In genomic region chr1:235068155-235069121, GRCh38 we compare ENCODE assay signal across 9 cellular contexts.
DNase-seq lines count a peak whose midpoint lies in the region; ATAC-seq and TF ChIP-seq lines count a peak whose summit lies in the region.
"Had no signal": no experiment of that assay in that cellular context is flagged by ENCODE, and none has a peak within 500 bp of the region (broad histone marks: within the 10 kb centered on the region; RNA-seq: fewer than 3 reads in every experiment).

No MANE protein-coding gene starts in this region.

- peaks cover 0 to 12% (median 0%) of the 10 kb centered on the region in 4 donors for H3K36me3 ChIP-seq in right lobe of liver
- no peaks in the 10 kb centered on the region for H3K36me3 ChIP-seq in transverse colon

- TF ChIP-seq POLR2A in right lobe of liver (IDR thresholded peaks at IDR 0.05) (peak; percentile 69), transverse colon (IDR thresholded peaks at IDR 0.05) (no peak)

- H3K27me3 ChIP-seq in right lobe of liver (no peaks in the 10 kb centered on the region), transverse colon (no peaks in the 10 kb centered on the region)

- 22% methylated on average over 19 of the region's 19 CpGs for WGBS in right lobe of liver (ENCODE audit: insufficient coverage, low coverage, low lambda C conversion rate, missing lambda C conversion rate)
- WGBS in transverse colon (ENCODE audit: low coverage in 1 of 2), 2 donors = 66 to 71% methylated on average over 9 to 19 of the region's 19 CpGs

- H3K27ac Mint-ChIP-seq in brain = peak overlapping the region in 4 of 5 experiments; percentile 29 to 92 (median 52)
- H3K27ac Mint-ChIP-seq: activated naive CD8-positive, alpha-beta T cell treated with anti-CD3 and anti-CD28 coated beads, Interleukin-2, amount 10 ng/mL, durations not matched to agents 7 days and 5 days had no signal

- H3K36me3 Mint-ChIP-seq in brain = no peaks in the 10 kb centered on the region

- intact Hi-C loops in right lobe of liver (cut with DNase I) = no loop called here
- intact Hi-C loops in transverse colon (cut with DNase I; ENCODE audit: low total_unique reads) = loop anchor here (1.0 to 10.0 kb wide), 2 partner anchors 18 to 244 kb away; no protein-coding TSS in a partner anchor

- H3K27ac ChIP-seq in right lobe of liver = peak overlapping the region; percentile 94 to 99 (median 98)
- H3K27ac ChIP-seq in transverse colon = peak overlapping the region; percentile 72 to 87 (median 84)

- in situ Hi-C loops in transverse colon (cut with MboI; ENCODE audit: low pct_ligation_motif_present in 1 of 4, low pct_unique_long_range_greater_than_20kb in 1 of 4, low sequenced_read_pairs in 3 of 4) = loop anchor here in 1 of 4 donors (25.0 kb wide), 1 partner anchor 356 kb away; no protein-coding TSS in a partner anchor

- H3K9me3 Mint-ChIP-seq in brain = peaks cover 0 to 3% (median 0%) of the 10 kb centered on the region in 5 experiments

- H3K4me3 Mint-ChIP-seq in brain = no peak overlapping the region
- H3K4me3 Mint-ChIP-seq: activated naive CD8-positive, alpha-beta T cell treated with anti-CD3 and anti-CD28 coated beads, Interleukin-2, amount 10 ng/mL, durations not matched to agents 7 days and 5 days had no signal

- H3K4me1 Mint-ChIP-seq in brain = peaks cover 37% of the 10 kb centered on the region

- H3K4me3 ChIP-seq in right lobe of liver (peak overlapping the region; percentile 46 to 61 (median 49)), transverse colon (no peak overlapping the region)

- H3K9me3 ChIP-seq in right lobe of liver (no peaks in the 10 kb centered on the region), transverse colon (no peaks in the 10 kb centered on the region)

- H3K4me1 ChIP-seq in right lobe of liver (peaks cover 0 to 43% (median 8%) of the 10 kb centered on the region in 4 donors), transverse colon (peaks cover 22 to 51% (median 27%) of the 10 kb centered on the region in 4 donors)

- H3K27me3 Mint-ChIP-seq in brain = no peaks in the 10 kb centered on the region

- no peak for TF ChIP-seq EP300 in transverse colon (IDR thresholded peaks at IDR 0.05; ENCODE audit: low read depth)

- peak; percentile 60 for DNase-seq in HuH-7 (ENCODE audit: low spot score)
- DNase-seq in right lobe of liver = peak; percentile 47 to 79 (median 78)
- DNase-seq in transverse colon = no peak
- DNase-seq: activated naive CD8-positive, alpha-beta T cell treated with anti-CD3 and anti-CD28 coated beads, Interleukin-2, amount 10 ng/mL, durations not matched to agents 7 days and 5 days; NCI-H187 had no signal

- TF ChIP-seq CTCF in brain (conservative IDR thresholded peaks at IDR 0.05) = no peak
- TF ChIP-seq CTCF in right lobe of liver (IDR thresholded peaks at IDR 0.05) = no peak
- TF ChIP-seq CTCF in transverse colon (IDR thresholded peaks at IDR 0.05) = no peak

- peak; percentile 35 to 71 (median 56) for ATAC-seq in right lobe of liver
- ATAC-seq in HG03460 (IDR thresholded peaks at IDR 0.05; ENCODE audit: unreplicated experiment) = no peak
- ATAC-seq in GM21737 (IDR thresholded peaks at IDR 0.05; ENCODE audit: unreplicated experiment) = no peak
- ATAC-seq in HG02759 (IDR thresholded peaks at IDR 0.05; ENCODE audit: unreplicated experiment) = no peak

Comparison
In these comparisons a context has a peak if more than half of its experiments do, and no peak if none do; other contexts are left out.
1. ATAC-seq: peak in right lobe of liver (4 of 4); none in HG03460 (single experiment), GM21737 (single experiment) and HG02759 (single experiment).
2. H3K4me3 ChIP-seq: peak in right lobe of liver (3 of 3); none in transverse colon (0 of 4).